In genomic region chr7:144388950-144389349, GRCh38 we compare ENCODE assay signal across 17 cellular contexts. TPM values are rescaled to one million over a fixed set of nuclear protein-coding genes. Genes with fewer than 3 reads are reported as not detected.
"Had no signal": no experiment of that assay in that cellular context is flagged by ENCODE, and none has a peak within 500 bp of the region (broad histone marks: within the 10 kb centered on the region; RNA-seq: fewer than 3 reads in every experiment).

No MANE protein-coding gene starts in this region.

- H3K9me3 Mint-ChIP-seq: T-helper 1 cell treated with Interleukin-12 subunit alpha and Interleukin-12 subunit beta and Interleukin-4 antibody, amounts not matched to agents 30 μg/mL and 1 μg/mL, for 36 hours had no signal

- H3K27ac Mint-ChIP-seq: activated naive CD8-positive, alpha-beta T cell; stimulated activated memory B cell treated with anti-CD40 and anti-IgM and Interleukin-4, amounts not matched to agents 10 μg/mL and 1 μg/mL and 100 μg/mL, for 72 hours; T-helper 1 cell treated with Interleukin-12 subunit alpha and Interleukin-12 subunit beta and Interleukin-4 antibody, amounts not matched to agents 30 μg/mL and 1 μg/mL, for 36 hours had no signal

- H3K27me3 ChIP-seq: dorsolateral prefrontal cortex, left lung, tibial nerve had no signal

- FAIRE-seq: endometrium, islet of Langerhans had no signal

- ATAC-seq: esophagus mucosa; left lung; right cardiac atrium; stimulated activated memory B cell treated with anti-CD40 and anti-IgM and Interleukin-4, amounts not matched to agents 10 μg/mL and 1 μg/mL and 100 μg/mL, for 72 hours had no signal

- H3K4me3 Mint-ChIP-seq: activated naive CD8-positive, alpha-beta T cell; stimulated activated memory B cell treated with anti-CD40 and anti-IgM and Interleukin-4, amounts not matched to agents 10 μg/mL and 1 μg/mL and 100 μg/mL, for 72 hours; T-helper 1 cell treated with Interleukin-12 subunit alpha and Interleukin-12 subunit beta and Interleukin-4 antibody, amounts not matched to agents 30 μg/mL and 1 μg/mL, for 36 hours had no signal

- H3K27ac ChIP-seq: dorsolateral prefrontal cortex, left lung, tibial nerve had no signal

- H3K27me3 Mint-ChIP-seq: activated naive CD8-positive, alpha-beta T cell had no signal

- DNase-seq: activated CD4-positive, alpha-beta T cell treated with anti-CD3 and anti-CD28 coated beads, Interleukin-2, amount 50 U/mL, for 4 hours; activated CD4-positive, CD25-positive, alpha-beta regulatory T cell treated with anti-CD3 and anti-CD28 coated beads, Interleukin-2, amount 50 U/mL, for 72 hours; activated T-cell treated with anti-CD3 and anti-CD28 coated beads, Interleukin-2, amount 50 U/mL, for 1 hour; dorsolateral prefrontal cortex; foreskin fibroblast; glutamatergic neuron; left lung; right cardiac atrium had no signal

- H3K4me3 ChIP-seq: dorsolateral prefrontal cortex, left lung, tibial nerve had no signal

- H3K36me3 ChIP-seq: left lung, tibial nerve had no signal

- H3K9me3 ChIP-seq: left lung, tibial nerve had no signal

RNA-seq across cellular contexts. Expression of gene NOBOX, which starts 14.5 kb away (rescaled TPM):
- total RNA-seq: chondrocyte, esophagus mucosa, left lung, right cardiac atrium, subcutaneous adipose tissue, tibial nerve had no signal
- polyA plus RNA-seq: right cardiac atrium had no signal
